ENCODE assay signal across 8 cellular contexts in genomic region chr1:44029911-44030605, GRCh38. TPM values are rescaled to one million over a fixed set of nuclear protein-coding genes. Genes with fewer than 3 reads are reported as not detected.
DNase-seq lines count a peak whose midpoint lies in the region; TF ChIP-seq lines count a peak whose summit lies in the region.

No MANE protein-coding gene starts in this region.

- H2AFZ ChIP-seq in Loucy (ENCODE audit: low read length): peak overlapping the region; percentile 97

- no peaks in the 10 kb centered on the region for H3F3A ChIP-seq in Loucy (ENCODE audit: low read depth)

- peak overlapping the region; percentile 74 for H3K9ac ChIP-seq in Loucy (ENCODE audit: low read depth, low read length, poor library complexity, severe bottlenecking)

- no peaks in the 10 kb centered on the region for H4K20me1 ChIP-seq in Loucy (ENCODE audit: insufficient read depth, low read length, poor library complexity, severe bottlenecking)

- peak overlapping the region; percentile 84 for H3K4me2 ChIP-seq in Loucy (ENCODE audit: low read depth, low read length, poor library complexity, severe bottlenecking)

- peak overlapping the region; percentile 97 for H3K4me3 ChIP-seq in H7 (ENCODE audit: insufficient read depth, low read depth, low read length)
- peak overlapping the region; percentile 82 for H3K4me3 ChIP-seq in Loucy (ENCODE audit: low read length, poor library complexity, severe bottlenecking)
- H3K4me3 ChIP-seq in SJCRH30: peak overlapping the region; percentile 80

- H3K9me2 ChIP-seq in Loucy (replicated peaks; ENCODE audit: low read depth, low read length): no peaks in the 10 kb centered on the region

- H3K9me3 ChIP-seq in Loucy (ENCODE audit: insufficient read depth, low read depth, low read length): no peaks in the 10 kb centered on the region
- no peaks in the 10 kb centered on the region for H3K9me3 ChIP-seq in SJCRH30 (replicated peaks)

- no peak for TF ChIP-seq CTCF in Loucy (conservative IDR thresholded peaks at IDR 0.05; ENCODE audit: low read length)

- DNase-seq in GDM1 (lab: John Stamatoyannopoulos, UW): peak; percentile 80
- peak; percentile 97 for DNase-seq in H7
- peak; percentile 88 to 90 for DNase-seq in SJCRH30
- peak; percentile 60 to 83 (median 76) for DNase-seq in activated naive CD4-positive, alpha-beta T cell (lab: John Stamatoyannopoulos, UW)
- peak; percentile 88 for DNase-seq in germinal center (ENCODE audit: low spot score)
- peak; percentile 82 for DNase-seq in occipital lobe (lab: John Stamatoyannopoulos, UW)
- peak; percentile 89 for DNase-seq in superior temporal gyrus (ENCODE audit: extremely low spot score)

- H3K27me3 ChIP-seq in H7 (ENCODE audit: control insufficient read depth, insufficient read depth, low read length): no peaks in the 10 kb centered on the region; the same call in 1 of the 2 replicates
- H3K27me3 ChIP-seq in Loucy (ENCODE audit: insufficient read depth, low read length, poor library complexity, severe bottlenecking): no peaks in the 10 kb centered on the region
- no peaks in the 10 kb centered on the region for H3K27me3 ChIP-seq in SJCRH30

- peak overlapping the region; percentile 51; the same call in 1 of the 2 replicates for H3K27ac ChIP-seq in SJCRH30

- H3K4me1 ChIP-seq in Loucy (ENCODE audit: insufficient read depth, low read length, poor library complexity, severe bottlenecking): peaks cover 16% of the 10 kb centered on the region
- peaks cover 12% of the 10 kb centered on the region for H3K4me1 ChIP-seq in SJCRH30

- H3K36me3 ChIP-seq in H7 (replicated peaks; ENCODE audit: control insufficient read depth, insufficient read depth, low read length) (no peaks in the 10 kb centered on the region), Loucy (ENCODE audit: insufficient read depth, low read length) (no peaks in the 10 kb centered on the region), SJCRH30 (no peaks in the 10 kb centered on the region)

- H3K79me2 ChIP-seq in Loucy (ENCODE audit: insufficient read depth, low read length): no peaks in the 10 kb centered on the region

RNA-seq across cellular contexts. Expression of gene SLC6A9, which starts 1.2 kb away (rescaled TPM):
- total RNA-seq in H7 (2014; rRNA removed; shearing (Covaris generic)): 6.4 and 8.2 TPM in 2 replicates
- 0.51 and 0.63 TPM in 2 replicates for total RNA-seq in SJCRH30 (2014; rRNA removed; shearing (Covaris generic))
- total RNA-seq in occipital lobe: 3.0 TPM

RNA-seq across cellular contexts. Expression of gene CCDC24, which starts 38.7 kb away (rescaled TPM):
- total RNA-seq in H7 (2014; rRNA removed; shearing (Covaris generic)): 10.5 and 19.8 TPM in 2 replicates
- 0.85 and 1.6 TPM in 2 replicates for total RNA-seq in SJCRH30 (2014; rRNA removed; shearing (Covaris generic))
- 7.2 TPM for total RNA-seq in occipital lobe

RNA-seq across cellular contexts. Expression of gene B4GALT2, which starts 51.0 kb away (rescaled TPM):
- 207 and 217 TPM in 2 replicates for total RNA-seq in H7 (2014; rRNA removed; shearing (Covaris generic))
- total RNA-seq in SJCRH30 (2014; rRNA removed; shearing (Covaris generic)): 65.9 and 67.4 TPM in 2 replicates
- total RNA-seq in occipital lobe: 93.9 TPM

RNA-seq across cellular contexts. Expression of gene ATP6V0B, which starts 55.3 kb away (rescaled TPM):
- total RNA-seq in H7 (2014; rRNA removed; shearing (Covaris generic)): 196 and 237 TPM in 2 replicates
- total RNA-seq in SJCRH30 (2014; rRNA removed; shearing (Covaris generic)): 89.7 and 109 TPM in 2 replicates
- total RNA-seq in occipital lobe: 183 TPM

Comparison
In these comparisons a context has a peak if more than half of its experiments do, and no peak if none do; other contexts are left out.
1. Peak in every context shown above with its lines: DNase-seq, H3K4me3 ChIP-seq and H3K27ac ChIP-seq.